Comparison of ENCODE assay signal across 7 cellular contexts in genomic region chr6:156544046-156544445, GRCh38.
"Had no signal": no experiment of that assay in that cellular context is flagged by ENCODE, and none has a peak within 500 bp of the region (broad histone marks: within the 10 kb centered on the region; RNA-seq: fewer than 3 reads in every experiment).

No MANE protein-coding gene starts in this region.

- H3K27ac Mint-ChIP-seq: H9 had no signal

- H3K9me3 Mint-ChIP-seq: H9 had no signal

- H3K9ac ChIP-seq: GM23248 had no signal

- DNase-seq: GOT3, H9, HCEC 1CT, KG1 had no signal

- H3K4me3 Mint-ChIP-seq: H9 had no signal

- H2AFZ ChIP-seq: GM23248 had no signal

- H3K4me3 ChIP-seq: GM23248 had no signal

- FAIRE-seq: H54, HTR-8/SVneo had no signal

- H3K27ac ChIP-seq: GM23248 had no signal
